In the genomic region with DNA sequence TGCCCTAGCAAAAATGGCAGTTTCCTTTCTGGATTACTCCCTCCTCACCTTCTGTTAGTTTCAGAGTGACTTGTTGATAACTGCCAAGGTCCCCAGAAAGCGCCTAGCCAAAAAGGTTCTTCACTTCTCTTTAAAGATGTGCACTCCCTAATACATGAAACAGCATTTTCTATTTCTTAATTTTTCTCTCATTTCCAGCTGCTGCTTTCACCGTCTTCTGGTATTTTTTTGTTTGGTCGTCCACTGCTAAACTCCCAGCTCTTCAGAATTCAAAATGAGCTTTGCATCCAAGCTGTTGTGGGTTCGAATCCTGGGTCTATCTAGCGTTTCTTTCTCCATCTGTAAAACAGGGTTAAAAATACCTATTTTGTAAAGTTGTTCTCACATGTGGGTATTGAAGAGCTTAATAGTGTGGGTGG, we compare ENCODE assay signal across 8 cellular contexts. TPM values are rescaled to one million over a fixed set of nuclear protein-coding genes. Genes with fewer than 3 reads are reported as not detected.
DNase-seq lines count a peak whose midpoint lies in the region; ATAC-seq and FAIRE-seq lines count a peak whose summit lies in the region.

No MANE protein-coding gene starts in this region.

- H3K36me3 ChIP-seq in HAP-1 (replicated peaks) (no peaks in the 10 kb centered on the region), small intestine (ENCODE audit: control insufficient read depth in 2 of 2, insufficient read depth in 2 of 2, low read length in 2 of 2) (no peaks in the 10 kb centered on the region)

- ATAC-seq in right cardiac atrium (no peak), GM21717 (IDR thresholded peaks at IDR 0.05; ENCODE audit: unreplicated experiment) (no peak), HG03095 (IDR thresholded peaks at IDR 0.05; ENCODE audit: unreplicated experiment) (no peak), HG03354 (IDR thresholded peaks at IDR 0.05; ENCODE audit: poor library complexity, severe bottlenecking, unreplicated experiment) (no peak)

- WGBS in right cardiac atrium, result 39% methylated on average over 5 of the region's 5 CpGs
- WGBS in small intestine, 3 donors, result 31 to 33% (median 31%) methylated on average over 5 of the region's 5 CpGs

- H3K4me3 Mint-ChIP-seq in activated CD4-positive, alpha-beta memory T cell treated with anti-CD3 and anti-CD28 coated beads, Interleukin-2, amount 10 ng/mL, durations not matched to agents 7 days and 5 days, result peak overlapping the region; percentile 87

- peaks cover 27% of the 10 kb centered on the region for H3K4me1 ChIP-seq in HAP-1
- no peaks in the 10 kb centered on the region for H3K4me1 ChIP-seq in right cardiac atrium (ENCODE audit: control insufficient read depth, insufficient read depth, low read length)
- peaks cover 0 to 4% of the 10 kb centered on the region in 2 donors for H3K4me1 ChIP-seq in small intestine (ENCODE audit: control insufficient read depth in 2 of 2, insufficient read depth in 1 of 2, low read depth in 1 of 2, low read length in 1 of 2)

- in situ Hi-C loops in HAP-1 (cut with MboI; ENCODE audit: low sequenced_read_pairs), result no loop called here

- peaks cover 44% of the 10 kb centered on the region for H3K4me1 Mint-ChIP-seq in activated CD4-positive, alpha-beta memory T cell treated with anti-CD3 and anti-CD28 coated beads, Interleukin-2, amount 10 ng/mL, durations not matched to agents 7 days and 5 days

- DNase-seq in HAP-1 (ENCODE audit: low spot score in 2 of 2), result no peak
- DNase-seq in activated CD4-positive, alpha-beta memory T cell treated with anti-CD3 and anti-CD28 coated beads, Interleukin-2, amount 10 ng/mL, durations not matched to agents 7 days and 5 days, result no peak
- DNase-seq in right cardiac atrium, result no peak
- DNase-seq in small intestine, result no peak
- no peak for DNase-seq in stimulated activated naive CD4-positive, alpha-beta T cell (lab: John Stamatoyannopoulos, UW)

- no peaks in the 10 kb centered on the region for H3K27me3 ChIP-seq in HAP-1 (ENCODE audit: low read depth)
- no peaks in the 10 kb centered on the region for H3K27me3 ChIP-seq in right cardiac atrium (ENCODE audit: control insufficient read depth, insufficient read depth)
- H3K27me3 ChIP-seq in small intestine (ENCODE audit: control insufficient read depth in 2 of 2, insufficient read depth in 2 of 2, low read length in 2 of 2), result no peaks in the 10 kb centered on the region

- POLR2A ChIA-PET in activated CD4-positive, alpha-beta memory T cell treated with anti-CD3 and anti-CD28 coated beads, Interleukin-2, amount 10 ng/mL, durations not matched to agents 7 days and 5 days (lab: Charles Lee), result interaction anchor here (0.7 to 8.4 kb wide), 41 partner anchors 9 to 810 kb away, joined by 3 to 576 read pairs (median 11); a partner anchor contains a TSS

- H3K4me3 ChIP-seq in HAP-1, result peak overlapping the region; percentile 77
- peak overlapping the region; percentile 71 for H3K4me3 ChIP-seq in right cardiac atrium (ENCODE audit: low read length)
- peak overlapping the region in 1 of 2 donors; percentile 74 for H3K4me3 ChIP-seq in small intestine (ENCODE audit: low read depth in 1 of 2, low read length in 2 of 2)

- peaks cover 6% of the 10 kb centered on the region for H3K36me3 Mint-ChIP-seq in activated CD4-positive, alpha-beta memory T cell treated with anti-CD3 and anti-CD28 coated beads, Interleukin-2, amount 10 ng/mL, durations not matched to agents 7 days and 5 days (ENCODE audit: low read depth)

- intact Hi-C loops in right cardiac atrium (cut with DNase I), result no loop called here

- H3K27ac Mint-ChIP-seq in activated CD4-positive, alpha-beta memory T cell treated with anti-CD3 and anti-CD28 coated beads, Interleukin-2, amount 10 ng/mL, durations not matched to agents 7 days and 5 days, result peak overlapping the region; percentile 93

- CTCF ChIA-PET in activated CD4-positive, alpha-beta memory T cell treated with anti-CD3 and anti-CD28 coated beads, Interleukin-2, amount 10 ng/mL, durations not matched to agents 7 days and 5 days (lab: Charles Lee), result interaction anchor here (0.7 to 3.8 kb wide), 20 partner anchors 9 to 707 kb away, joined by 3 to 31 read pairs (median 4); a partner anchor contains a TSS

- H3K9me3 Mint-ChIP-seq in activated CD4-positive, alpha-beta memory T cell treated with anti-CD3 and anti-CD28 coated beads, Interleukin-2, amount 10 ng/mL, durations not matched to agents 7 days and 5 days, result no peaks in the 10 kb centered on the region

- no peaks in the 10 kb centered on the region for H3K27me3 Mint-ChIP-seq in activated CD4-positive, alpha-beta memory T cell treated with anti-CD3 and anti-CD28 coated beads, Interleukin-2, amount 10 ng/mL, durations not matched to agents 7 days and 5 days

- no peak for FAIRE-seq in small intestine (lab: Jason Lieb, UNC)

- peak overlapping the region; percentile 68 for H3K27ac ChIP-seq in right cardiac atrium (ENCODE audit: low read length)
- H3K27ac ChIP-seq in small intestine (ENCODE audit: low read depth in 1 of 2, low read length in 1 of 2), result peak overlapping the region; percentile 92 to 98

- H3K9me3 ChIP-seq in HAP-1, result no peaks in the 10 kb centered on the region
- H3K9me3 ChIP-seq in right cardiac atrium (ENCODE audit: control insufficient read depth, low read length), result no peaks in the 10 kb centered on the region
- no peaks in the 10 kb centered on the region for H3K9me3 ChIP-seq in small intestine (ENCODE audit: control insufficient read depth, low read depth)

RNA-seq across cellular contexts. Expression of a gene that starts 0.4 kb away (rescaled TPM):
- total RNA-seq in activated CD4-positive, alpha-beta memory T cell treated with anti-CD3 and anti-CD28 coated beads, Interleukin-2, amount 10 ng/mL, durations not matched to agents 7 days and 5 days, result 10 to 100 TPM; 30.9 to 32.4 TPM
- total RNA-seq in right cardiac atrium, result 10 to 100 TPM in 2 of 4 donors, 1 to 10 TPM in 2; 8.0 to 10.9 (median 10.0) TPM
- polyA plus RNA-seq in right cardiac atrium, result 6.3 TPM
- polyA plus RNA-seq in small intestine, result 1 to 10 TPM; 2.2 to 7.5 (median 3.8) TPM

RNA-seq across cellular contexts. Expression of a gene that starts 6.4 kb away (rescaled TPM):
- total RNA-seq in activated CD4-positive, alpha-beta memory T cell treated with anti-CD3 and anti-CD28 coated beads, Interleukin-2, amount 10 ng/mL, durations not matched to agents 7 days and 5 days, result under 1 TPM; 0.10 to 0.15 TPM
- total RNA-seq in right cardiac atrium, result 10 to 100 TPM; 13.0 to 19.0 (median 14.2) TPM
- polyA plus RNA-seq in right cardiac atrium (8.1 TPM), small intestine (10 to 100 TPM in 1 of 3 donors, 1 to 10 TPM in 2; 5.4 to 23.4 (median 6.8) TPM)

Comparison
In these comparisons a context has a peak if more than half of its experiments do, and no peak if none do; other contexts are left out.
1. RNA of a gene that starts 6.4 kb away (total RNA-seq): 13.0 to 19.0 TPM in right cardiac atrium; 0.10 to 0.15 TPM in activated CD4-positive, alpha-beta memory T cell treated with anti-CD3 and anti-CD28 coated beads, Interleukin-2, amount 10 ng/mL, durations not matched to agents 7 days and 5 days; every median in the first group is over 10 times any median in the second.